In genomic region chr17:57965521-57966160, GRCh38 we compare ENCODE assay signal across 18 cellular contexts. TPM values are rescaled to one million over a fixed set of nuclear protein-coding genes. Genes with fewer than 3 reads are reported as not detected.
A peak's percentile ranks its signal among the peaks of the same experiment; 100 is the strongest.
DNase-seq lines count a peak whose midpoint lies in the region; ATAC-seq, FAIRE-seq and TF ChIP-seq lines count a peak whose summit lies in the region.
"Had no signal": no experiment of that assay in that cellular context is flagged by ENCODE, and none has a peak within 500 bp of the region (broad histone marks: within the 10 kb centered on the region; RNA-seq: fewer than 3 reads in every experiment).

No MANE protein-coding gene starts in this region.

- no peaks in the 10 kb centered on the region for H3K36me3 Mint-ChIP-seq in activated CD8-positive, alpha-beta T cell treated with anti-CD3 and anti-CD28 coated beads, Interleukin-2, amount 10 ng/mL, durations not matched to agents 7 days and 5 days (ENCODE audit: low read depth)
- no peaks in the 10 kb centered on the region for H3K36me3 Mint-ChIP-seq in activated CD8-positive, alpha-beta T cell treated with anti-CD3 and anti-CD28 coated beads for 36 hours (ENCODE audit: low read depth)
- H3K36me3 Mint-ChIP-seq in osteocyte (ENCODE audit: unreplicated experiment) (no peaks in the 10 kb centered on the region), glutamatergic neuron (ENCODE audit: unreplicated experiment) (no peaks in the 10 kb centered on the region)

- no peak overlapping the region for H3K4me3 Mint-ChIP-seq in activated CD8-positive, alpha-beta T cell treated with anti-CD3 and anti-CD28 coated beads, Interleukin-2, amount 10 ng/mL, durations not matched to agents 7 days and 5 days
- no peak overlapping the region for H3K4me3 Mint-ChIP-seq in activated CD8-positive, alpha-beta T cell treated with anti-CD3 and anti-CD28 coated beads for 36 hours
- H3K4me3 Mint-ChIP-seq in osteocyte (ENCODE audit: unreplicated experiment): no peak overlapping the region
- no peak overlapping the region for H3K4me3 Mint-ChIP-seq in glutamatergic neuron (ENCODE audit: unreplicated experiment)

- no peak overlapping the region for H3K4me2 ChIP-seq in H1 (ENCODE audit: insufficient read depth in 1 of 2, low read depth in 2 of 2, low read length in 2 of 2)

- H3K9me3 ChIP-seq in H1 (ENCODE audit: insufficient read depth in 2 of 2, low read depth in 1 of 2, low read length in 1 of 2) (no peaks in the 10 kb centered on the region), uterus (no peaks in the 10 kb centered on the region)

- no peak for TF ChIP-seq POLR2A in H1 (IDR thresholded peaks at IDR 0.05; ENCODE audit: control extremely low read depth in 1 of 2, low read depth in 2 of 2, low read length in 2 of 2)
- no peak for TF ChIP-seq POLR2A in uterus (IDR thresholded peaks at IDR 0.05)

- H4K91ac ChIP-seq in H1 (replicated peaks; ENCODE audit: insufficient read length, low read length): no peak overlapping the region

- DNase-seq in activated CD8-positive, alpha-beta T cell treated with anti-CD3 and anti-CD28 coated beads, Interleukin-2, amount 10 ng/mL, durations not matched to agents 7 days and 5 days: peak; percentile 14
- no peak for DNase-seq in activated CD8-positive, alpha-beta T cell treated with anti-CD3 and anti-CD28 coated beads for 36 hours
- DNase-seq in H1 (ENCODE audit: low read depth in 1 of 2, low spot score in 2 of 2) (peak in 1 of 2 experiments; percentile 52), osteocyte (ENCODE audit: extremely low spot score, unreplicated experiment) (peak; percentile 82), uterus (no peak), glutamatergic neuron (no peak)
- DNase-seq: DMS79 treated with DMSO at 0.1 percent for 48 hours, HCEC 1CT, NCI-H1105, NCI-H1694, NCI-H2081 treated with DMSO at 0.1 percent for 48 hours, NCI-H510A, NCI-H774, OCI-M1, Right ventricle myocardium superior had no signal

- H3K56ac ChIP-seq in H1 (replicated peaks; ENCODE audit: insufficient read length, low read depth, low read length): no peak overlapping the region

- H3K27me3 ChIP-seq in H1 (replicated peaks in 1 of 4; ENCODE audit: control insufficient read depth in 3 of 4, extremely low read depth in 1 of 4, insufficient read depth in 3 of 4, low read length in 3 of 4) (no peaks in the 10 kb centered on the region), uterus (no peaks in the 10 kb centered on the region)

- 0 out of 4 replicates have a peak, but pooled peaks of 1 of the 2 experiments have one; percentile 2 for TF ChIP-seq RAD21 in H1 (IDR thresholded peaks at IDR 0.05 in 1 of 2, conservative IDR thresholded peaks at IDR 0.05 in 1 of 2; ENCODE audit: low read depth in 2 of 2, low read length in 2 of 2)

- no peaks in the 10 kb centered on the region for H3K4me1 Mint-ChIP-seq in activated CD8-positive, alpha-beta T cell treated with anti-CD3 and anti-CD28 coated beads, Interleukin-2, amount 10 ng/mL, durations not matched to agents 7 days and 5 days (ENCODE audit: low read depth)
- no peaks in the 10 kb centered on the region for H3K4me1 Mint-ChIP-seq in activated CD8-positive, alpha-beta T cell treated with anti-CD3 and anti-CD28 coated beads for 36 hours (ENCODE audit: low read depth)
- H3K4me1 Mint-ChIP-seq in osteocyte (ENCODE audit: unreplicated experiment) (peaks cover 3% of the 10 kb centered on the region), glutamatergic neuron (ENCODE audit: low read depth, unreplicated experiment) (no peaks in the 10 kb centered on the region)

- no peak overlapping the region; the same call in 1 of the 2 replicates for H2BK20ac ChIP-seq in H1 (ENCODE audit: low read length)

- H2BK5ac ChIP-seq in H1 (ENCODE audit: low read depth, low read length): peak overlapping the region; percentile 7; the same call in 1 of the 2 replicates

- H3K23me2 ChIP-seq in H1 (ENCODE audit: low read depth, low read length): no peaks in the 10 kb centered on the region

- H3K27ac Mint-ChIP-seq in activated CD8-positive, alpha-beta T cell treated with anti-CD3 and anti-CD28 coated beads, Interleukin-2, amount 10 ng/mL, durations not matched to agents 7 days and 5 days: no peak overlapping the region
- H3K27ac Mint-ChIP-seq in activated CD8-positive, alpha-beta T cell treated with anti-CD3 and anti-CD28 coated beads for 36 hours: no peak overlapping the region
- H3K27ac Mint-ChIP-seq in osteocyte (ENCODE audit: unreplicated experiment) (no peak overlapping the region), glutamatergic neuron (ENCODE audit: unreplicated experiment) (no peak overlapping the region)

- TF ChIP-seq CTCF in activated CD8-positive, alpha-beta T cell treated with anti-CD3 and anti-CD28 coated beads for 36 hours (IDR thresholded peaks at IDR 0.05): no peak
- TF ChIP-seq CTCF in H1 (IDR thresholded peaks at IDR 0.05; ENCODE audit: control extremely low read depth in 1 of 3, insufficient read depth in 1 of 3, low read depth in 1 of 3, low read length in 3 of 3): no peak
- no peak for TF ChIP-seq CTCF in osteocyte (IDR thresholded peaks at IDR 0.05)
- TF ChIP-seq CTCF in uterus (IDR thresholded peaks at IDR 0.05): no peak
- no peak for TF ChIP-seq CTCF in glutamatergic neuron (IDR thresholded peaks at IDR 0.05; ENCODE audit: partially characterized antibody, unreplicated experiment)

- ATAC-seq in activated CD8-positive, alpha-beta T cell treated with anti-CD3 and anti-CD28 coated beads, Interleukin-2, amount 10 ng/mL, durations not matched to agents 7 days and 5 days: no peak
- no peak for ATAC-seq in activated CD8-positive, alpha-beta T cell treated with anti-CD3 and anti-CD28 coated beads for 36 hours
- ATAC-seq in HG03280 (IDR thresholded peaks at IDR 0.05; ENCODE audit: unreplicated experiment): no peak
- ATAC-seq in HG02885 (IDR thresholded peaks at IDR 0.05; ENCODE audit: poor library complexity, unreplicated experiment): no peak

- H2BK12ac ChIP-seq in H1 (ENCODE audit: low read depth, low read length): peak overlapping the region; percentile 23; the same call in 1 of the 2 replicates

- POLR2A ChIA-PET in activated CD8-positive, alpha-beta T cell treated with anti-CD3 and anti-CD28 coated beads, Interleukin-2, amount 10 ng/mL, durations not matched to agents 7 days and 5 days (lab: Charles Lee): no interaction called here
- POLR2A ChIA-PET in activated CD8-positive, alpha-beta T cell treated with anti-CD3 and anti-CD28 coated beads for 36 hours (lab: Charles Lee): interaction anchor here (0.7 to 1.4 kb wide), 2 partner anchors 24 to 34 kb away, joined by 3 read pairs; no protein-coding TSS in a partner anchor
- POLR2A ChIA-PET in H1 (lab: Charles Lee; ENCODE audit: partially characterized antibody): interaction anchor here (1.0 to 2.8 kb wide), 10 partner anchors 10 to 107 kb away, joined by 3 to 12 read pairs (median 3); no protein-coding TSS in a partner anchor

- no peak overlapping the region for H3K9ac ChIP-seq in H1 (replicated peaks in 1 of 4; ENCODE audit: extremely low read depth in 1 of 4, low read depth in 3 of 4, low read length in 3 of 4)

- H2AFZ ChIP-seq in H1 (ENCODE audit: low read length): no peak overlapping the region

- peaks cover 25% of the 10 kb centered on the region for H3K27me3 Mint-ChIP-seq in activated CD8-positive, alpha-beta T cell treated with anti-CD3 and anti-CD28 coated beads, Interleukin-2, amount 10 ng/mL, durations not matched to agents 7 days and 5 days (ENCODE audit: low read depth)
- peaks cover 4% of the 10 kb centered on the region for H3K27me3 Mint-ChIP-seq in activated CD8-positive, alpha-beta T cell treated with anti-CD3 and anti-CD28 coated beads for 36 hours
- no peaks in the 10 kb centered on the region for H3K27me3 Mint-ChIP-seq in osteocyte (ENCODE audit: unreplicated experiment)
- peaks cover 2% of the 10 kb centered on the region for H3K27me3 Mint-ChIP-seq in glutamatergic neuron (ENCODE audit: unreplicated experiment)

- H4K20me1 ChIP-seq in H1 (replicated peaks in 1 of 2; ENCODE audit: control insufficient read depth in 1 of 2, insufficient read depth in 2 of 2, low read length in 2 of 2): no peaks in the 10 kb centered on the region

- H3K23ac ChIP-seq in H1 (ENCODE audit: insufficient read length): no peak overlapping the region

- H3K14ac ChIP-seq in H1 (ENCODE audit: insufficient read length): no peak overlapping the region

- no peak overlapping the region; the same call in 1 of the 2 replicates for H4K8ac ChIP-seq in H1 (ENCODE audit: extremely low read depth, insufficient read depth, low read length)

- H3K27ac ChIP-seq in H1 (ENCODE audit: low read depth, low read length): no peak overlapping the region
- H3K27ac ChIP-seq in uterus: no peak overlapping the region
- H3K27ac ChIP-seq: 22Rv1 had no signal

- intact Hi-C loops in activated CD8-positive, alpha-beta T cell treated with anti-CD3 and anti-CD28 coated beads for 36 hours (cut with micrococcal nuclease): no loop called here
- intact Hi-C loops in uterus (cut with DNase I; ENCODE audit: low total_unique reads): no loop called here

- FAIRE-seq in H1 (lab: Jason Lieb, UNC): no peak

- 87% methylated on average over 26 of the region's 26 CpGs; no CpG with 5 or more reads in 1 of the 2 experiments for WGBS in H1 (ENCODE audit: extremely low coverage in 1 of 2, insufficient coverage in 1 of 2, insufficient read length in 1 of 2, insufficient replicate concordance in 2 of 2, low coverage in 1 of 2, low lambda C conversion rate in 2 of 2, missing lambda C conversion rate in 1 of 2), 2 experiments

- H3K9me3 Mint-ChIP-seq in activated CD8-positive, alpha-beta T cell treated with anti-CD3 and anti-CD28 coated beads, Interleukin-2, amount 10 ng/mL, durations not matched to agents 7 days and 5 days (ENCODE audit: insufficient read depth): no peaks in the 10 kb centered on the region
- H3K9me3 Mint-ChIP-seq in activated CD8-positive, alpha-beta T cell treated with anti-CD3 and anti-CD28 coated beads for 36 hours: no peaks in the 10 kb centered on the region
- no peaks in the 10 kb centered on the region for H3K9me3 Mint-ChIP-seq in osteocyte (ENCODE audit: unreplicated experiment)
- H3K9me3 Mint-ChIP-seq in glutamatergic neuron (ENCODE audit: unreplicated experiment): peaks cover 1% of the 10 kb centered on the region

- CTCF ChIA-PET in activated CD8-positive, alpha-beta T cell treated with anti-CD3 and anti-CD28 coated beads, Interleukin-2, amount 10 ng/mL, durations not matched to agents 7 days and 5 days (lab: Charles Lee): interaction anchor here (1.7 kb wide), 1 partner anchor 9 kb away, joined by 7 read pairs; the partner anchor contains the start of gene CUEDC1
- CTCF ChIA-PET in activated CD8-positive, alpha-beta T cell treated with anti-CD3 and anti-CD28 coated beads for 36 hours (lab: Charles Lee): no interaction called here
- CTCF ChIA-PET in H1 (lab: Charles Lee; ENCODE audit: partially characterized antibody): interaction anchor here (0.7 to 11.1 kb wide), 13 partner anchors 11 to 207 kb away, joined by 3 to 96 read pairs (median 4); partner anchors contain the start of gene CUEDC1

- H3K4me1 ChIP-seq in H1 (replicated peaks in 1 of 4; ENCODE audit: control insufficient read depth in 3 of 4, insufficient read depth in 4 of 4, low read length in 3 of 4): peaks cover 0 to 6% (median 0%) of the 10 kb centered on the region in 4 experiments; a peak in 3 of 7 replicates
- no peaks in the 10 kb centered on the region for H3K4me1 ChIP-seq in uterus

- no peaks in the 10 kb centered on the region for H3K36me3 ChIP-seq in H1 (ENCODE audit: control insufficient read depth in 2 of 4, insufficient read depth in 4 of 4, low read length in 3 of 4)
- H3K36me3 ChIP-seq in uterus: no peaks in the 10 kb centered on the region

- H3K4me3 ChIP-seq in H1 (ENCODE audit: extremely low read depth in 1 of 4, insufficient read depth in 2 of 4, low read depth in 3 of 4, low read length in 4 of 4) (no peak overlapping the region), uterus (no peak overlapping the region)

- 0 out of 2 replicates have a peak overlapping the region, but pooled peaks have one; percentile 1 for H2AK5ac ChIP-seq in H1 (ENCODE audit: low read depth, low read length)

- H3K18ac ChIP-seq in H1 (ENCODE audit: extremely low read depth, low read length): no peak overlapping the region

- H2BK15ac ChIP-seq in H1 (ENCODE audit: low read length): no peak overlapping the region

- no peaks in the 10 kb centered on the region for H3K79me2 ChIP-seq in H1 (ENCODE audit: control insufficient read depth in 1 of 2, insufficient read depth in 2 of 2, low read length in 2 of 2)

- no peak overlapping the region for H3K4ac ChIP-seq in H1 (replicated peaks; ENCODE audit: insufficient read length, low read depth, low read length)

- no peak for TF ChIP-seq EP300 in H1 (IDR thresholded peaks at IDR 0.05; ENCODE audit: borderline replicate concordance in 1 of 2, low read depth in 2 of 2, low read length in 2 of 2)

- no peaks in the 10 kb centered on the region for H3K79me1 ChIP-seq in H1 (ENCODE audit: low read depth, low read length)

- H2BK120ac ChIP-seq in H1 (replicated peaks; ENCODE audit: low read depth, low read length): no peak overlapping the region

- H4K5ac ChIP-seq in H1 (ENCODE audit: insufficient read length, low read depth, low read length): no peak overlapping the region

RNA-seq across cellular contexts. Expression of gene CUEDC1, which starts 10.4 kb away (rescaled TPM):
- total RNA-seq in activated CD8-positive, alpha-beta T cell treated with anti-CD3 and anti-CD28 coated beads, Interleukin-2, amount 10 ng/mL, durations not matched to agents 7 days and 5 days: under 1 TPM in 1 of 2 experiments, not detected in 1; 0.18 TPM
- total RNA-seq in activated CD8-positive, alpha-beta T cell treated with anti-CD3 and anti-CD28 coated beads for 36 hours: under 1 TPM; 0.29 to 0.40 TPM
- total RNA-seq in H1 (2021; fragmentation: NEBNext Ultra II Directional; extraction: Animal tissue kit (Norgen Biotek cat#: 25700)): 7.8 and 10.7 TPM in 2 replicates
- 4.0 and 6.7 TPM in 2 replicates for polyA plus RNA-seq in H1 (2011; rRNA removed)
- 5.2 TPM for polyA plus RNA-seq in H1 (2011; cell fraction: cytosol; rRNA removed)
- polyA plus RNA-seq in H1 (2011; cell fraction: nucleus; rRNA removed): 12.0 TPM
- polyA plus RNA-seq in H1 (2012, experiment 1 of 2): 3.4 to 9.6 TPM (median 7.3 TPM) in 4 replicates
- polyA plus RNA-seq in H1 (2012, experiment 2 of 2): 4.9 TPM
- polyA plus RNA-seq in H1 (2013, experiment 1 of 2): 5.8 TPM
- 5.8 TPM for polyA plus RNA-seq in H1 (2013, experiment 2 of 2)
- 4.1 and 5.1 TPM in 2 replicates for polyA minus RNA-seq in H1 (2011; rRNA and poly(A)+ RNA removed)
- polyA minus RNA-seq in H1 (2011; cell fraction: cytosol; rRNA and poly(A)+ RNA removed): 2.2 TPM
- 4.1 TPM for polyA minus RNA-seq in H1 (2011; cell fraction: nucleus; rRNA and poly(A)+ RNA removed)
- total RNA-seq in osteocyte: 34.7 and 38.4 TPM in 2 replicates
- total RNA-seq in uterus: 10 to 100 TPM in 3 of 4 donors, 1 to 10 TPM in 1; 7.9 to 63.6 (median 18.8) TPM
- total RNA-seq in glutamatergic neuron (ENCODE audit: unreplicated experiment): 22.9 TPM

RNA-seq across cellular contexts. Expression of gene VEZF1, which starts 22.4 kb away (rescaled TPM):
- total RNA-seq in activated CD8-positive, alpha-beta T cell treated with anti-CD3 and anti-CD28 coated beads, Interleukin-2, amount 10 ng/mL, durations not matched to agents 7 days and 5 days: 10 to 100 TPM; 37.5 to 37.6 TPM
- total RNA-seq in activated CD8-positive, alpha-beta T cell treated with anti-CD3 and anti-CD28 coated beads for 36 hours: 10 to 100 TPM; 17.9 to 19.6 TPM
- 56.7 and 61.9 TPM in 2 replicates for total RNA-seq in H1 (2021; fragmentation: NEBNext Ultra II Directional; extraction: Animal tissue kit (Norgen Biotek cat#: 25700))
- polyA plus RNA-seq in H1 (2011; rRNA removed): 21.5 and 28.9 TPM in 2 replicates
- polyA plus RNA-seq in H1 (2011; cell fraction: cytosol; rRNA removed): 25.3 TPM
- 29.8 TPM for polyA plus RNA-seq in H1 (2011; cell fraction: nucleus; rRNA removed)
- 33.3 to 43.5 TPM (median 39.8 TPM) in 4 replicates for polyA plus RNA-seq in H1 (2012, experiment 1 of 2)
- polyA plus RNA-seq in H1 (2012, experiment 2 of 2): 5.7 TPM
- 39.2 TPM for polyA plus RNA-seq in H1 (2013, experiment 1 of 2)
- 38.4 TPM for polyA plus RNA-seq in H1 (2013, experiment 2 of 2)
- 81.4 and 108 TPM in 2 replicates for polyA minus RNA-seq in H1 (2011; rRNA and poly(A)+ RNA removed)
- 35.6 TPM for polyA minus RNA-seq in H1 (2011; cell fraction: cytosol; rRNA and poly(A)+ RNA removed)
- polyA minus RNA-seq in H1 (2011; cell fraction: nucleus; rRNA and poly(A)+ RNA removed): 51.1 TPM
- 50.6 and 50.8 TPM in 2 replicates for total RNA-seq in osteocyte
- 100 to 1,000 TPM in 2 of 4 donors, 10 to 100 TPM in 2; 58.8 to 133 (median 110) TPM for total RNA-seq in uterus
- total RNA-seq in glutamatergic neuron (ENCODE audit: unreplicated experiment): 88.3 TPM

RNA-seq across cellular contexts. Expression of gene SRSF1, which starts 41.4 kb away (rescaled TPM):
- total RNA-seq in activated CD8-positive, alpha-beta T cell treated with anti-CD3 and anti-CD28 coated beads, Interleukin-2, amount 10 ng/mL, durations not matched to agents 7 days and 5 days: 100 to 1,000 TPM; 382 to 383 TPM
- total RNA-seq in activated CD8-positive, alpha-beta T cell treated with anti-CD3 and anti-CD28 coated beads for 36 hours: 100 to 1,000 TPM; 333 to 342 TPM
- 429 and 433 TPM in 2 replicates for total RNA-seq in H1 (2021; fragmentation: NEBNext Ultra II Directional; extraction: Animal tissue kit (Norgen Biotek cat#: 25700))
- polyA plus RNA-seq in H1 (2011; rRNA removed): 149 and 300 TPM in 2 replicates
- polyA plus RNA-seq in H1 (2011; cell fraction: cytosol; rRNA removed): 280 TPM
- polyA plus RNA-seq in H1 (2011; cell fraction: nucleus; rRNA removed): 773 TPM
- 330 to 434 TPM (median 366 TPM) in 4 replicates for polyA plus RNA-seq in H1 (2012, experiment 1 of 2)
- polyA plus RNA-seq in H1 (2012, experiment 2 of 2): 60.0 TPM
- polyA plus RNA-seq in H1 (2013, experiment 1 of 2): 237 TPM
- 241 TPM for polyA plus RNA-seq in H1 (2013, experiment 2 of 2)
- 349 and 397 TPM in 2 replicates for polyA minus RNA-seq in H1 (2011; rRNA and poly(A)+ RNA removed)
- 389 TPM for polyA minus RNA-seq in H1 (2011; cell fraction: cytosol; rRNA and poly(A)+ RNA removed)
- 594 TPM for polyA minus RNA-seq in H1 (2011; cell fraction: nucleus; rRNA and poly(A)+ RNA removed)
- total RNA-seq in osteocyte (158 and 161 TPM in 2 replicates), uterus (100 to 1,000 TPM; 116 to 429 (median 147) TPM), glutamatergic neuron (ENCODE audit: unreplicated experiment) (227 TPM)

Comparison
In these comparisons a context has a peak if more than half of its experiments do, and no peak if none do; other contexts are left out.
1. DNase-seq: peak in activated CD8-positive, alpha-beta T cell treated with anti-CD3 and anti-CD28 coated beads, Interleukin-2, amount 10 ng/mL, durations not matched to agents 7 days and 5 days (single experiment) and osteocyte (single experiment); none in activated CD8-positive, alpha-beta T cell treated with anti-CD3 and anti-CD28 coated beads for 36 hours (single experiment), uterus (0 of 2) and glutamatergic neuron (single experiment).